Comparison of ENCODE assay signal across 2 cellular contexts in the genomic region with DNA sequence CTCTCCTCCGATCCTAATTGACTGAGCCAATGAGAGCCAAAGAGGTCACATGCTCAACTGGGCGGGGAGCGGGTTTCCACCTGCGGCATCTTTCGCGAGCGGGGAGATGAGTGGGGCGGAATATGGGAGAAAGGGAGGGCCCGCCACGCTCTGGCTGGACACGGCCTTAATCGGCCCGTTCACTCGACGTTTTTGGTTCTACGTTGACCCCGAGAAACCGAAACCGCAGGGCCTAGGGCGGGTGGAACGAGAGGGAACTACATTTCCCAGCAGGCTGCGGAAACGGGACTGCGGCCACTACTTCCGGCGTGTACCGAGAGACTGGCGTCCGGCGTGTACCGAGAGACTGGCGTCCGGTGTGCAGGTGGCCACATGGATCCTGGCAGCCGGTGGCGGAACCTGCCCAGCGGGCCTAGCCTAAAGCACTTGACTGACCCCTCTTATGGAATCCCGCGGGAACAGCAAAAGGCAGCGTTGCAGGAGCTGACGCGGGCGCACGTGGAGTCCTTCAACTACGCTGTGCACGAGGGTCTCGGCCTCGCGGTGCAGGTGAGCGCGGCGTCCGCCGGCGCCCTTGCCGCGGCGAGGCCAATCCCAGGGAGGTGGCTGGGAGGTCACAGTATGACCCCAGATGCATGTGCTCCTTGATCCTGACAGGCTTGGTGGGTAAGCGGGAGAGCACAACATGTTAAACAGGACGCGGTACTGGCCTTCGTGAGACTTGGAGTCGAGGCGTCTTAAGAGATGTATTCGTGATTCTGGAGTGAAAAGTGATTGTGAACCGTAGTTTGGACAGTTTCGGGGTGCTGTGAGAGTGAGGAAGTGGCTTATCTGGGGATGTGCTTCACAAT.
TF ChIP-seq lines count a peak whose summit lies in the region.

A gene with protein sequence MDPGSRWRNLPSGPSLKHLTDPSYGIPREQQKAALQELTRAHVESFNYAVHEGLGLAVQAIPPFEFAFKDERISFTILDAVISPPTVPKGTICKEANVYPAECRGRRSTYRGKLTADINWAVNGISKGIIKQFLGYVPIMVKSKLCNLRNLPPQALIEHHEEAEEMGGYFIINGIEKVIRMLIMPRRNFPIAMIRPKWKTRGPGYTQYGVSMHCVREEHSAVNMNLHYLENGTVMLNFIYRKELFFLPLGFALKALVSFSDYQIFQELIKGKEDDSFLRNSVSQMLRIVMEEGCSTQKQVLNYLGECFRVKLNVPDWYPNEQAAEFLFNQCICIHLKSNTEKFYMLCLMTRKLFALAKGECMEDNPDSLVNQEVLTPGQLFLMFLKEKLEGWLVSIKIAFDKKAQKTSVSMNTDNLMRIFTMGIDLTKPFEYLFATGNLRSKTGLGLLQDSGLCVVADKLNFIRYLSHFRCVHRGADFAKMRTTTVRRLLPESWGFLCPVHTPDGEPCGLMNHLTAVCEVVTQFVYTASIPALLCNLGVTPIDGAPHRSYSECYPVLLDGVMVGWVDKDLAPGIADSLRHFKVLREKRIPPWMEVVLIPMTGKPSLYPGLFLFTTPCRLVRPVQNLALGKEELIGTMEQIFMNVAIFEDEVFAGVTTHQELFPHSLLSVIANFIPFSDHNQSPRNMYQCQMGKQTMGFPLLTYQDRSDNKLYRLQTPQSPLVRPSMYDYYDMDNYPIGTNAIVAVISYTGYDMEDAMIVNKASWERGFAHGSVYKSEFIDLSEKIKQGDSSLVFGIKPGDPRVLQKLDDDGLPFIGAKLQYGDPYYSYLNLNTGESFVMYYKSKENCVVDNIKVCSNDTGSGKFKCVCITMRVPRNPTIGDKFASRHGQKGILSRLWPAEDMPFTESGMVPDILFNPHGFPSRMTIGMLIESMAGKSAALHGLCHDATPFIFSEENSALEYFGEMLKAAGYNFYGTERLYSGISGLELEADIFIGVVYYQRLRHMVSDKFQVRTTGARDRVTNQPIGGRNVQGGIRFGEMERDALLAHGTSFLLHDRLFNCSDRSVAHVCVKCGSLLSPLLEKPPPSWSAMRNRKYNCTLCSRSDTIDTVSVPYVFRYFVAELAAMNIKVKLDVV (plus strand): TSS at position 343 of the 851 bp plus-strand sequence. CDS start 30 bp downstream, at position 373.

TF ChIP-seq in Ishikawa, 13 proteins besides CTCF, POLR2A, EP300 and RAD21 (continued from another document):
- TF ChIP-seq FOXM1 (IDR thresholded peaks at IDR 0.05; ENCODE audit: borderline replicate concordance, low read depth): no peak; the same call in 1 of the 2 replicates
- TF ChIP-seq, protein P1, sequence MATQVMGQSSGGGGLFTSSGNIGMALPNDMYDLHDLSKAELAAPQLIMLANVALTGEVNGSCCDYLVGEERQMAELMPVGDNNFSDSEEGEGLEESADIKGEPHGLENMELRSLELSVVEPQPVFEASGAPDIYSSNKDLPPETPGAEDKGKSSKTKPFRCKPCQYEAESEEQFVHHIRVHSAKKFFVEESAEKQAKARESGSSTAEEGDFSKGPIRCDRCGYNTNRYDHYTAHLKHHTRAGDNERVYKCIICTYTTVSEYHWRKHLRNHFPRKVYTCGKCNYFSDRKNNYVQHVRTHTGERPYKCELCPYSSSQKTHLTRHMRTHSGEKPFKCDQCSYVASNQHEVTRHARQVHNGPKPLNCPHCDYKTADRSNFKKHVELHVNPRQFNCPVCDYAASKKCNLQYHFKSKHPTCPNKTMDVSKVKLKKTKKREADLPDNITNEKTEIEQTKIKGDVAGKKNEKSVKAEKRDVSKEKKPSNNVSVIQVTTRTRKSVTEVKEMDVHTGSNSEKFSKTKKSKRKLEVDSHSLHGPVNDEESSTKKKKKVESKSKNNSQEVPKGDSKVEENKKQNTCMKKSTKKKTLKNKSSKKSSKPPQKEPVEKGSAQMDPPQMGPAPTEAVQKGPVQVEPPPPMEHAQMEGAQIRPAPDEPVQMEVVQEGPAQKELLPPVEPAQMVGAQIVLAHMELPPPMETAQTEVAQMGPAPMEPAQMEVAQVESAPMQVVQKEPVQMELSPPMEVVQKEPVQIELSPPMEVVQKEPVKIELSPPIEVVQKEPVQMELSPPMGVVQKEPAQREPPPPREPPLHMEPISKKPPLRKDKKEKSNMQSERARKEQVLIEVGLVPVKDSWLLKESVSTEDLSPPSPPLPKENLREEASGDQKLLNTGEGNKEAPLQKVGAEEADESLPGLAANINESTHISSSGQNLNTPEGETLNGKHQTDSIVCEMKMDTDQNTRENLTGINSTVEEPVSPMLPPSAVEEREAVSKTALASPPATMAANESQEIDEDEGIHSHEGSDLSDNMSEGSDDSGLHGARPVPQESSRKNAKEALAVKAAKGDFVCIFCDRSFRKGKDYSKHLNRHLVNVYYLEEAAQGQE (IDR thresholded peaks at IDR 0.05; ENCODE audit: low read depth): peak; percentile 22; the same call in 1 of the 2 replicates
- peak; percentile 76 for TF ChIP-seq TCF12 (IDR thresholded peaks at IDR 0.05; ENCODE audit: low read depth)

TF ChIP-seq in PFSK-1, 5 proteins besides CTCF, POLR2A, EP300 and RAD21 (continued from another document):
- TF ChIP-seq, protein P1 (IDR thresholded peaks at IDR 0.05; ENCODE audit: insufficient read depth in 1 of 2, low read depth in 2 of 2, low read length in 2 of 2): peak in 1 of 2 experiments; percentile 64; a peak in 2 of 4 replicates
- TF ChIP-seq SIN3A (IDR thresholded peaks at IDR 0.05; ENCODE audit: borderline replicate concordance, insufficient read depth, low read length): 0 out of 2 replicates have a peak, but pooled peaks have one; percentile 71
